Comparison of ENCODE assay signal across 16 cellular contexts in the genomic region with DNA sequence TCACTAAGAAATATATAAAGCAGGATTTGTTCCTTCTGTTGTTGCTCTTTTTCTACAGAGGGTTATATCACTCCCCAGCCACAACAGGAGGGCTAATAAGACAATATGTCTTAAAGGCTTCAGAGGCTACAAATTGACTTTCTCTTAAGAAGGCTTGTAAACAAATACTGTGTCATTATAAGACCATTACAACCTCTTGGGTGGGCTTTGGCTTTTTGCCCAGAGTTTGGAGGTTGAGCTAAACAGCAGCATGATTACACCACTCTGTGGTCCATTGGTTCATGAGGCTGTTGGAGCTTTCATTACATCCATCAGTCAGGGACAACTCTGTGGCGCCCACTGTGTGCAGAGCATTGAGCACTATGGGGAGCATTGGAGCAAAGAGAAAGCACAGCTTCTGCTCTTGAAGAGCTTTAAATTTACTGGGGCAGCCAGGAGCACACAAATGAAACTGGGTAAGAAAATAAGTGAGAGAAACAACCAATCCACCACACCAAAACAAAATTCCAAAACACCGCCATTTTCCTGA.
DNase-seq lines count a peak whose midpoint lies in the region; ATAC-seq and TF ChIP-seq lines count a peak whose summit lies in the region.
"Had no signal": no experiment of that assay in that cellular context is flagged by ENCODE, and none has a peak within 500 bp of the region (broad histone marks: within the 10 kb centered on the region; RNA-seq: fewer than 3 reads in every experiment).

No MANE protein-coding gene starts in this region.

- no peaks in the 10 kb centered on the region for H3K36me3 ChIP-seq in BE2C
- no peaks in the 10 kb centered on the region for H3K36me3 ChIP-seq in upper lobe of right lung

- no peaks in the 10 kb centered on the region for H3K27me3 ChIP-seq in BE2C
- peaks cover 8% of the 10 kb centered on the region for H3K27me3 ChIP-seq in upper lobe of right lung

- H3K4me3 ChIP-seq in BE2C (ENCODE audit: low read depth, low read length) (no peak overlapping the region), choroid plexus epithelial cell (ENCODE audit: low read depth, low read length) (no peak overlapping the region), upper lobe of right lung (no peak overlapping the region)
- H3K4me3 ChIP-seq: A549 had no signal

- no peak for TF ChIP-seq CTCF in BE2C (IDR thresholded peaks at IDR 0.05; ENCODE audit: low read depth, low read length)
- no peak for TF ChIP-seq CTCF in choroid plexus epithelial cell (conservative IDR thresholded peaks at IDR 0.05; ENCODE audit: low read depth, low read length)
- TF ChIP-seq CTCF in upper lobe of right lung (IDR thresholded peaks at IDR 0.05) = no peak

- DNase-seq in BE2C = peak; percentile 10
- peak; percentile 55 for DNase-seq in NCI-H1105 (lab: John Stamatoyannopoulos, UW)
- DNase-seq in NCI-H345 treated with DMSO at 0.1 percent for 48 hours (lab: John Stamatoyannopoulos, UW; ENCODE audit: unreplicated experiment) = peak; percentile 14
- DNase-seq in choroid plexus epithelial cell (ENCODE audit: low read depth) = peak; percentile 29
- DNase-seq in natural killer cell treated with Interleukin-12 subunit alpha and Interleukin-12 subunit beta and Interleukin-15 and Interleukin-18, amount 100 ng/mL, for 72 hours (ENCODE audit: low spot score) = no peak
- no peak for DNase-seq in upper lobe of right lung
- DNase-seq: Calu3; CD4-positive, CD25-positive, alpha-beta regulatory T cell; GF-D8; GOT3; NCI-H446 treated with DMSO at 0.1 percent for 48 hours; T-helper 9 cell had no signal

- H3K4me1 ChIP-seq in BE2C (no peaks in the 10 kb centered on the region), upper lobe of right lung (no peaks in the 10 kb centered on the region)
- H3K4me1 ChIP-seq: A549 had no signal

- no peak overlapping the region for H3K27ac ChIP-seq in upper lobe of right lung
- H3K27ac ChIP-seq: A549, RWPE1 had no signal

- H3K9me3 ChIP-seq in BE2C = no peaks in the 10 kb centered on the region
- H3K9me3 ChIP-seq in upper lobe of right lung = no peaks in the 10 kb centered on the region
- H3K9me3 ChIP-seq: A549 had no signal

- ATAC-seq in natural killer cell treated with Interleukin-12 subunit alpha and Interleukin-12 subunit beta and Interleukin-15 and Interleukin-18, amount 100 ng/mL, for 72 hours = no peak
- ATAC-seq in GM19463 (IDR thresholded peaks at IDR 0.05; ENCODE audit: unreplicated experiment) (no peak), GM18520 (IDR thresholded peaks at IDR 0.05; ENCODE audit: unreplicated experiment) (no peak), upper lobe of right lung (no peak)
- ATAC-seq: A549 had no signal

- no peak overlapping the region for H3K27ac Mint-ChIP-seq in natural killer cell treated with Interleukin-12 subunit alpha and Interleukin-12 subunit beta and Interleukin-15 and Interleukin-18, amount 100 ng/mL, for 72 hours
- H3K27ac Mint-ChIP-seq: CD4-positive, CD25-positive, alpha-beta regulatory T cell had no signal

- no peaks in the 10 kb centered on the region for H3K36me3 Mint-ChIP-seq in natural killer cell treated with Interleukin-12 subunit alpha and Interleukin-12 subunit beta and Interleukin-15 and Interleukin-18, amount 100 ng/mL, for 72 hours
- H3K36me3 Mint-ChIP-seq: CD4-positive, CD25-positive, alpha-beta regulatory T cell had no signal

- peaks cover 0 to 4% of the 10 kb centered on the region in 2 donors for H3K4me1 Mint-ChIP-seq in natural killer cell treated with Interleukin-12 subunit alpha and Interleukin-12 subunit beta and Interleukin-15 and Interleukin-18, amount 100 ng/mL, for 72 hours (ENCODE audit: low read depth in 2 of 2)
- H3K4me1 Mint-ChIP-seq: CD4-positive, CD25-positive, alpha-beta regulatory T cell had no signal

- H3K9me3 Mint-ChIP-seq in natural killer cell treated with Interleukin-12 subunit alpha and Interleukin-12 subunit beta and Interleukin-15 and Interleukin-18, amount 100 ng/mL, for 72 hours = no peaks in the 10 kb centered on the region

- peaks cover 14 to 33% of the 10 kb centered on the region in 2 donors for H3K27me3 Mint-ChIP-seq in natural killer cell treated with Interleukin-12 subunit alpha and Interleukin-12 subunit beta and Interleukin-15 and Interleukin-18, amount 100 ng/mL, for 72 hours

- H3K4me3 Mint-ChIP-seq in natural killer cell treated with Interleukin-12 subunit alpha and Interleukin-12 subunit beta and Interleukin-15 and Interleukin-18, amount 100 ng/mL, for 72 hours = no peak overlapping the region
- H3K4me3 Mint-ChIP-seq: CD4-positive, CD25-positive, alpha-beta regulatory T cell had no signal

- intact Hi-C loops in upper lobe of right lung (cut with DNase I) = no loop called here

Comparison
In these comparisons a context has a peak if more than half of its experiments do, and no peak if none do; other contexts are left out.
1. DNase-seq: peak in BE2C (single experiment), NCI-H1105 (single experiment), NCI-H345 treated with DMSO at 0.1 percent for 48 hours (single experiment) and choroid plexus epithelial cell (single experiment); none in natural killer cell treated with Interleukin-12 subunit alpha and Interleukin-12 subunit beta and Interleukin-15 and Interleukin-18, amount 100 ng/mL, for 72 hours (single experiment) and upper lobe of right lung (single experiment).